ENCODE assay signal across 16 cellular contexts in the genomic region with DNA sequence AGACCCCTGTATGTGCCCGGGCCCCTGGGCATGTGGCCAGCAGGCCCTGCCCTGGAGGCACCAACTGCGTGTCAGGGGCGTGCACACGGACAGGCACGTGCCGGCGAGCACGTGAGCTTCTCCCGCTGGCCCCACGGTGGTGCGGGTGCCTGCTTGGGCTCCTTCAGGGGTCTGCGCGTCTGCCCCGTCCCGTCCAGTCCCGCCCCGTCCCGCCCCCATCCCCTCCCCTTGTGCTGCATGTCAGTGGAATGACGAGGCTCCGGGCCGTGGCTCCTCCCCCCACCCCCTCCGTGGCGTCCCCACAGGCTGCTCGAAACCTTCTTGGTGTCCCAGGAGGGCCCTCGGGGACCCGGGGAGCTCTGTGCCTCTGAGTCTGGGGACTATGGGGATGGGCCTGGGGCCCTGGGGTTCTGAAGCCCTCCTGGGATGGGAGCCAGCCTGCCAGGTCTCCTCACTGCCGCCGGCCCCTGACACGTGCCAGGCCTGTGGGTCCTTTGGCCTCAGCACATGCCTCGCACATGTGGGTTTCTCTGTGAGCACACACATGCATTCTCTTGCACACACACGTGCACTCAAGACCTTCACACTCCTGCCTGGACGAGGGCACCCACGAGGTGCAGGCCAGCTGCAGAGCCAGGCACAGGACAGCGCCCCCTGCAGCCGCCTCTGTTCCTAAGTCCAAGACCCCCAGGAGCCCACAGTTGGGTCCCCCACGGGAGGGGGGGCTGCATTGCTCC. TPM values are rescaled to one million over a fixed set of nuclear protein-coding genes. Genes with fewer than 3 reads are reported as not detected.
DNase-seq lines count a peak whose midpoint lies in the region; ATAC-seq and TF ChIP-seq lines count a peak whose summit lies in the region.
"Had no signal": no experiment of that assay in that cellular context is flagged by ENCODE, and none has a peak within 500 bp of the region (broad histone marks: within the 10 kb centered on the region; RNA-seq: fewer than 3 reads in every experiment).

No MANE protein-coding gene starts in this region.

- TF ChIP-seq CTCF in right atrium auricular region (IDR thresholded peaks at IDR 0.05) (peak in 1 of 2 donors; percentile 33), fibroblast of the aortic adventitia (IDR thresholded peaks at IDR 0.05; ENCODE audit: insufficient read depth, low read length) (peak; percentile 10)

- no peak overlapping the region for H3K9ac ChIP-seq in SK-N-MC (ENCODE audit: insufficient read length)

- peaks cover 0 to 31% of the 10 kb centered on the region in 2 donors for H3K4me1 ChIP-seq in right atrium auricular region
- no peaks in the 10 kb centered on the region for H3K4me1 ChIP-seq in effector memory CD4-positive, alpha-beta T cell (ENCODE audit: control insufficient read depth, insufficient read depth, low read length, poor library complexity, severe bottlenecking)

- H3K9me3 ChIP-seq in right atrium auricular region (no peaks in the 10 kb centered on the region), SK-N-MC (ENCODE audit: low read depth, low read length) (no peaks in the 10 kb centered on the region)
- H3K9me3 ChIP-seq in effector memory CD4-positive, alpha-beta T cell (ENCODE audit: control insufficient read depth, low read length) = no peaks in the 10 kb centered on the region
- H3K9me3 ChIP-seq: left lung had no signal

- intact Hi-C loops in left cardiac atrium (cut with DNase I) = no loop called here

- H3K36me3 ChIP-seq in right atrium auricular region (peaks cover 8% of the 10 kb centered on the region), SK-N-MC (ENCODE audit: insufficient read depth, low read length) (no peaks in the 10 kb centered on the region; the same call in 1 of the 2 replicates)
- H3K36me3 ChIP-seq in effector memory CD4-positive, alpha-beta T cell (ENCODE audit: control insufficient read depth, insufficient read depth, low read length) = no peaks in the 10 kb centered on the region

- H3K4me3 ChIP-seq in right atrium auricular region (no peak overlapping the region), SK-N-MC (no peak overlapping the region), fibroblast of the aortic adventitia (ENCODE audit: low read depth, low read length) (no peak overlapping the region)
- no peak overlapping the region for H3K4me3 ChIP-seq in effector memory CD4-positive, alpha-beta T cell (ENCODE audit: insufficient read depth, low read depth, low read length, poor library complexity, severe bottlenecking)
- H3K4me3 ChIP-seq: left lung had no signal

- H3K27ac ChIP-seq in right atrium auricular region = peak overlapping the region in 1 of 2 donors; percentile 21
- 0 out of 2 replicates have a peak overlapping the region, but pooled peaks have one; percentile 25 for H3K27ac ChIP-seq in SK-N-MC
- no peak overlapping the region for H3K27ac ChIP-seq in effector memory CD4-positive, alpha-beta T cell (ENCODE audit: insufficient read depth, low read length, poor library complexity, severe bottlenecking)
- H3K27ac ChIP-seq: left lung had no signal

- no peaks in the 10 kb centered on the region for H3K27me3 ChIP-seq in right atrium auricular region
- H3K27me3 ChIP-seq in effector memory CD4-positive, alpha-beta T cell (replicated peaks; ENCODE audit: control insufficient read depth, insufficient read depth, low read length, poor library complexity, severe bottlenecking) = no peaks in the 10 kb centered on the region

- DNase-seq in left cardiac atrium (peak; percentile 19), right atrium auricular region (ENCODE audit: low spot score) (no peak), SK-N-MC (ENCODE audit: low read depth, low spot score) (no peak), fibroblast of the aortic adventitia (ENCODE audit: low read depth) (no peak), NCI-H187 treated with DMSO at 0.1 percent for 48 hours (lab: John Stamatoyannopoulos, UW) (no peak)
- no peak for DNase-seq in effector memory CD4-positive, alpha-beta T cell
- DNase-seq: ACHN; activated effector memory CD4-positive, alpha-beta T cell treated with Interleukin-2 at 50 U/mL for 16 hours; cerebellar nuclear complex; KG1; left lung; NCI-H345; stimulated activated naive CD4-positive, alpha-beta T cell had no signal

- ATAC-seq in left cardiac atrium = no peak
- no peak for ATAC-seq in HG02870 (IDR thresholded peaks at IDR 0.05; ENCODE audit: unreplicated experiment)
- ATAC-seq in GM19351 (IDR thresholded peaks at IDR 0.05; ENCODE audit: unreplicated experiment) = no peak
- ATAC-seq: left lung had no signal

RNA-seq across cellular contexts. Expression of a gene that starts 27.5 kb away (rescaled TPM):
- under 1 TPM; 0.27 to 0.34 TPM for total RNA-seq in left cardiac atrium
- total RNA-seq in right atrium auricular region = under 1 TPM in 1 of 2 donors, not detected in 1; 0.07 TPM
- total RNA-seq in fibroblast of the aortic adventitia (ENCODE audit: low replicate concordance) = 0.25 and 0.36 TPM in 2 replicates
- total RNA-seq: neural crest cell had no signal

RNA-seq across cellular contexts. Expression of a gene that starts 28.7 kb away (rescaled TPM):
- 10 to 100 TPM; 30.3 to 38.7 TPM for total RNA-seq in left cardiac atrium
- total RNA-seq in right atrium auricular region = 10 to 100 TPM in 1 of 2 donors, 1 to 10 TPM in 1; 7.0 to 11.1 TPM
- 9.2 and 27.9 TPM in 2 replicates for total RNA-seq in fibroblast of the aortic adventitia (ENCODE audit: low replicate concordance)
